ENCODE assay signal across 8 cellular contexts in genomic region chr7:2522780-2523433, GRCh38. TPM values are rescaled to one million over a fixed set of nuclear protein-coding genes. Genes with fewer than 3 reads are reported as not detected.
DNase-seq lines count a peak whose midpoint lies in the region; ATAC-seq, FAIRE-seq and TF ChIP-seq lines count a peak whose summit lies in the region.

No MANE protein-coding gene starts in this region.

- peak overlapping the region; percentile 76 to 90 (median 88) for H3K27ac Mint-ChIP-seq in nephron

- intact Hi-C loops in sciatic nerve (cut with DNase I): no loop called here

- peak overlapping the region; percentile 93 for H3K27ac ChIP-seq in effector memory CD4-positive, alpha-beta T cell (ENCODE audit: insufficient read depth, low read length, poor library complexity, severe bottlenecking)

- peaks cover 32% of the 10 kb centered on the region for H3K4me1 Mint-ChIP-seq in nephron

- TF ChIP-seq CTCF in nephron (IDR thresholded peaks at IDR 0.05; ENCODE audit: unreplicated experiment in 3 of 3): no peak

- H3K36me3 Mint-ChIP-seq in nephron (ENCODE audit: low read depth): peaks cover 4% of the 10 kb centered on the region

- DNase-seq in NCI-H146 (lab: John Stamatoyannopoulos, UW): peak; percentile 24
- DNase-seq in NCI-H146 treated with DMSO at 0.1 percent for 48 hours (lab: John Stamatoyannopoulos, UW; ENCODE audit: unreplicated experiment): no peak
- peak; percentile 79 for DNase-seq in RCC 7860 (ENCODE audit: low spot score)
- DNase-seq in effector memory CD4-positive, alpha-beta T cell: no peak
- no peak for DNase-seq in sciatic nerve (ENCODE audit: low spot score)

- FAIRE-seq in RCC 7860 (lab: Jason Lieb, UNC): no peak

- ATAC-seq in sciatic nerve: no peak
- no peak for ATAC-seq in GM18519 (IDR thresholded peaks at IDR 0.05; ENCODE audit: low FRiP score, unreplicated experiment)
- ATAC-seq in GM19395 (IDR thresholded peaks at IDR 0.05; ENCODE audit: unreplicated experiment): no peak

- H3K36me3 ChIP-seq in effector memory CD4-positive, alpha-beta T cell (ENCODE audit: control insufficient read depth, insufficient read depth, low read length): peaks cover 33% of the 10 kb centered on the region

- no peaks in the 10 kb centered on the region for H3K27me3 ChIP-seq in effector memory CD4-positive, alpha-beta T cell (replicated peaks; ENCODE audit: control insufficient read depth, insufficient read depth, low read length, poor library complexity, severe bottlenecking)

- H3K4me3 ChIP-seq in effector memory CD4-positive, alpha-beta T cell (ENCODE audit: insufficient read depth, low read depth, low read length, poor library complexity, severe bottlenecking): peak overlapping the region; percentile 93

- no peaks in the 10 kb centered on the region for H3K9me3 Mint-ChIP-seq in nephron

- H3K4me1 ChIP-seq in effector memory CD4-positive, alpha-beta T cell (ENCODE audit: control insufficient read depth, insufficient read depth, low read length, poor library complexity, severe bottlenecking): peaks cover 67% of the 10 kb centered on the region

- peaks cover 2% of the 10 kb centered on the region for H3K27me3 Mint-ChIP-seq in nephron (ENCODE audit: low read depth)

- H3K9me3 ChIP-seq in effector memory CD4-positive, alpha-beta T cell (ENCODE audit: control insufficient read depth, low read length): no peaks in the 10 kb centered on the region

- H3K4me3 Mint-ChIP-seq in nephron: peak overlapping the region; percentile 87 to 88 (median 88)

RNA-seq across cellular contexts. Expression of gene LFNG, which starts 3.3 kb away (rescaled TPM):
- total RNA-seq in sciatic nerve: 20.1 TPM

RNA-seq across cellular contexts. Expression of gene BRAT1, which starts 32.4 kb away (rescaled TPM):
- total RNA-seq in sciatic nerve: 22.0 TPM

RNA-seq across cellular contexts. Expression of gene IQCE, which starts 35.9 kb away (rescaled TPM):
- 21.4 TPM for total RNA-seq in sciatic nerve

RNA-seq across cellular contexts. Expression of gene GRIFIN, which starts 46.7 kb away (rescaled TPM):
- not detected for total RNA-seq in sciatic nerve

Comparison
In these comparisons a context has a peak if more than half of its experiments do, and no peak if none do; other contexts are left out.
1. DNase-seq: peak in NCI-H146 (single experiment) and RCC 7860 (single experiment); none in NCI-H146 treated with DMSO at 0.1 percent for 48 hours (single experiment), effector memory CD4-positive, alpha-beta T cell (0 of 3) and sciatic nerve (single experiment).